ENCODE assay signal across 14 cellular contexts in the genomic region with DNA sequence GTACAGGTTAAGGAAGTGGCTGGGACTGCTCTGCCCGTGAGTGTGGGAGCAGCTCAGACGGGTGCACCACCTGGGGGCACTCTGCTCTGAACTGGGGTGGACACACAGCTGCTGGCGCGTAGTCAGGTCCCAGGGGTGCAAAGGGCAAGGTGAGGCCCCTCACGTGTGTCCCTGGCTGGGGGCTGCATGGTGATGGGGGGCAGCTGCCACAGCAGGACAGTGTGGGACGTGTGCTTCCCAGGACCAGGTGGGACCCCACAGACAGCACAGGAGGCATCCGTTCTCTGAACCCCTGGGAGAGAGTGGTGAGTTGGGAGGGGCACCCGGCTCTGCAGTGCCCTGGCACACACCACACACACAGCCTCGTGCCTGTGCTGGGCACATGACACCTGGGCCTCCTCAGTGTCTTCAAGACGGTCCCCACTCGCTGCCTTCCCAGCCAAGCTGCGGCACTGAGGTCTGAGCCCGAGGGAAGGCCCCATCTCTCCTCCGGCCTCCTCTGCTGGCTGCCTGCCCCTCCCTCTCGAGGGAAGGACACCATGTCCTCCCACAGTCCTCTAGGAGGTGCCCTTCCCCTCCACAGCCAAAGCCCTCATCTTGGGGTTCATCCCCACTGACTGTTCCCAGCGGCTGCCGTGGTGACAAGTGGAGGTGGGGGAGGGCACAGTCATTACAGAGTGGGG. TPM values are rescaled to one million over a fixed set of nuclear protein-coding genes. Genes with fewer than 3 reads are reported as not detected.
A peak's percentile ranks its signal among the peaks of the same experiment; 100 is the strongest.
DNase-seq lines count a peak whose midpoint lies in the region; ATAC-seq, FAIRE-seq and TF ChIP-seq lines count a peak whose summit lies in the region.
"Had no signal": no experiment of that assay in that cellular context is flagged by ENCODE, and none has a peak within 500 bp of the region (broad histone marks: within the 10 kb centered on the region; RNA-seq: fewer than 3 reads in every experiment).

No MANE protein-coding gene starts in this region.

- SMC1A ChIA-PET in GM12878 (lab: Charles Lee; ENCODE audit: uncharacterized antibody, unreplicated experiment) = no interaction called here

- H3K36me3 ChIP-seq in GM12878 (ENCODE audit: control insufficient read depth in 2 of 2, insufficient read depth in 2 of 2, low read length in 1 of 2) = peaks cover 0 to 6% of the 10 kb centered on the region in 2 experiments; a peak in 3 of 4 replicates
- H3K36me3 ChIP-seq: uterus had no signal

- no peak overlapping the region for H3K4me2 ChIP-seq in GM12878 (ENCODE audit: control insufficient read depth, insufficient read depth)

- H3K4me3 ChIP-seq in GM12878 = no peak overlapping the region
- H3K4me3 ChIP-seq: uterus had no signal

- TF ChIP-seq POLR2A in GM12878 (IDR thresholded peaks at IDR 0.05; ENCODE audit: low read depth, low read length) = no peak

- H3K9ac ChIP-seq in GM12878 (ENCODE audit: control insufficient read depth, insufficient read depth, low read length) = no peak overlapping the region

- 78% methylated on average over 16 of the region's 17 CpGs for WGBS in GM12878 (ENCODE audit: insufficient coverage, insufficient replicate concordance, low lambda C conversion rate, missing lambda C conversion rate)

- TF ChIP-seq EP300 in GM12878 (IDR thresholded peaks at IDR 0.05; ENCODE audit: borderline replicate concordance in 1 of 2, control insufficient read depth in 1 of 2, low read depth in 2 of 2, low read length in 2 of 2) = no peak

- POLR2A ChIA-PET in GM12878 (lab: Charles Lee) = no interaction called here

- H3K4me1 ChIP-seq in GM12878 (ENCODE audit: control insufficient read depth, insufficient read depth, low read length) = no peaks in the 10 kb centered on the region
- H3K4me1 ChIP-seq: uterus had no signal

- H3K9me3 ChIP-seq in GM12878 (replicated peaks; ENCODE audit: control insufficient read depth, insufficient read depth, low read length) = no peaks in the 10 kb centered on the region
- H3K9me3 ChIP-seq: uterus had no signal

- no peak overlapping the region for H2AFZ ChIP-seq in GM12878 (ENCODE audit: control insufficient read depth, low read depth, low read length)

- no peak for DNase-seq in GM13977 (ENCODE audit: low spot score)
- DNase-seq in activated CD4-positive, alpha-beta T cell treated with anti-CD3 and anti-CD28 coated beads for 1 hour = peak; percentile 20
- no peak for DNase-seq in GM12878 (ENCODE audit: low read depth, low spot score)
- no peak for DNase-seq in omental fat pad (ENCODE audit: low spot score)
- DNase-seq in NK-92 (lab: John Stamatoyannopoulos, UW; ENCODE audit: unreplicated experiment) = no peak
- no peak for DNase-seq in NCI-H187 treated with DMSO at 0.1 percent for 48 hours (lab: John Stamatoyannopoulos, UW)
- no peak for DNase-seq in GM19239 (ENCODE audit: insufficient read length, low spot score)
- DNase-seq: activated CD4-positive, CD25-positive, alpha-beta regulatory T cell; Calu3; HCEC 1CT; kidney; NCI-H1417; uterus had no signal

- RAD21 ChIA-PET in GM12878 (lab: Charles Lee; ENCODE audit: unreplicated experiment) = no interaction called here

- CTCF ChIA-PET in GM12878 (lab: Yijun Ruan, JAX) = no interaction called here

- H3K27ac ChIP-seq in GM12878 (ENCODE audit: control insufficient read depth, insufficient read depth) = no peak overlapping the region
- H3K27ac ChIP-seq: uterus had no signal

- H4K20me1 ChIP-seq in GM12878 (ENCODE audit: control insufficient read depth, insufficient read depth) = no peaks in the 10 kb centered on the region

- FAIRE-seq in GM12878 (lab: Jason Lieb, UNC) (no peak), GM19239 (lab: Jason Lieb, UNC) (no peak)
- FAIRE-seq: kidney had no signal

- peak; percentile 57 for ATAC-seq in GM12878
- peak; percentile 30 for ATAC-seq in omental fat pad (ENCODE audit: low FRiP score)
- ATAC-seq in GM21515 (IDR thresholded peaks at IDR 0.05; ENCODE audit: unreplicated experiment) = no peak

- in situ Hi-C loops in GM13977 (cut with MboI; ENCODE audit: low pct_unique_long_range_greater_than_20kb, low sequenced_read_pairs, unreplicated experiment) = no loop called here
- in situ Hi-C loops in GM12878 (cut with MboI) = no loop called here

- H3K27me3 ChIP-seq in GM12878 (replicated peaks in 1 of 2; ENCODE audit: control insufficient read depth in 2 of 2, insufficient read depth in 2 of 2, low read length in 1 of 2) = no peaks in the 10 kb centered on the region
- H3K27me3 ChIP-seq: uterus had no signal

- BruUV-seq in GM12878 (replicated peaks; lab: Mats Ljungman, UMichigan) = no TSS peak

- no peaks in the 10 kb centered on the region for H3K79me2 ChIP-seq in GM12878 (ENCODE audit: control insufficient read depth, insufficient read depth, low read length)

- TF ChIP-seq RAD21 in GM12878 (IDR thresholded peaks at IDR 0.05; ENCODE audit: insufficient read depth, low read depth, low read length) = peak; percentile 20; the same call in 1 of the 2 replicates

- TF ChIP-seq CTCF in GM13977 (IDR thresholded peaks at IDR 0.05; ENCODE audit: extremely low read depth, insufficient read depth, missing control alignments) = peak; percentile 12
- peak in 2 of 3 experiments; percentile 25 to 41; a peak in 2 of 6 replicates for TF ChIP-seq CTCF in GM12878 (IDR thresholded peaks at IDR 0.05 in 2 of 3, conservative IDR thresholded peaks at IDR 0.05 in 1 of 3; ENCODE audit: control insufficient read depth in 2 of 3, extremely low read depth in 1 of 3, insufficient read depth in 1 of 3, low read depth in 3 of 3, low read length in 3 of 3)
- no peak for TF ChIP-seq CTCF in omental fat pad (IDR thresholded peaks at IDR 0.05)

- intact Hi-C loops in GM12878 (cut with micrococcal nuclease; ENCODE audit: unreplicated experiment) = no loop called here

RNA-seq across cellular contexts. Expression of a gene that starts 24.7 kb away (rescaled TPM):
- 0.34 and 0.77 TPM in 2 replicates for total RNA-seq in GM12878 (2013; cell fraction: nucleolus; rRNA removed)
- 0.06 TPM in 1 of 2 replicates, not detected in the other for total RNA-seq in GM12878 (2014; rRNA removed)
- not detected in 2 replicates for total RNA-seq in GM12878 (2014; rRNA removed; fragmentation: Illumina TruSeq; extraction: Trizol)
- 0.05 TPM in 1 of 2 replicates, not detected in the other for total RNA-seq in GM12878 (2021)
- not detected for polyA plus RNA-seq in GM12878 (2011; ENCODE audit: low read depth)
- polyA plus RNA-seq in GM12878 (2011; rRNA removed) = not detected in 2 replicates
- polyA plus RNA-seq in GM12878 (2011; cell fraction: cytosol; rRNA removed) = 0.05 TPM in 1 of 2 replicates, not detected in the other
- polyA plus RNA-seq in GM12878 (2011; cell fraction: nucleus; rRNA removed) = 0.12 and 0.16 TPM in 2 replicates
- 0.11 and 0.12 TPM in 2 replicates for polyA plus RNA-seq in GM12878 (2012)
- polyA plus RNA-seq in GM12878 (2014; fragmentation: Illumina TruSeq; extraction: Trizol) = not detected in 2 replicates
- polyA plus RNA-seq in GM12878 (2014; fragmentation: Nextera tagmentation; extraction: Ambion mirVana) = not detected
- 0.08 TPM in 1 of 2 replicates, not detected in the other for polyA plus RNA-seq in GM12878 (2014; rRNA removed)
- under 1 TPM in 1 of 2 experiments, not detected in 1; 0.05 TPM for polyA plus RNA-seq in GM12878 (2016; fragmentation: Nextera tagmentation; extraction: Ambion mirVana)
- polyA minus RNA-seq in GM12878 (2011; rRNA and poly(A)+ RNA removed) = not detected in 2 replicates
- not detected in 2 replicates for polyA minus RNA-seq in GM12878 (2011; cell fraction: cytosol; rRNA and poly(A)+ RNA removed)
- polyA minus RNA-seq in GM12878 (2011; cell fraction: nucleus; rRNA and poly(A)+ RNA removed) = not detected in 2 replicates
- total RNA-seq in omental fat pad = 1 to 10 TPM in 1 of 4 donors, under 1 TPM in 3; 0.28 to 2.2 (median 0.38) TPM

RNA-seq across cellular contexts. Expression of a gene that starts 34.1 kb away (rescaled TPM):
- 6.9 and 7.3 TPM in 2 replicates for total RNA-seq in GM12878 (2013; cell fraction: nucleolus; rRNA removed)
- total RNA-seq in GM12878 (2014; rRNA removed) (0.96 and 0.98 TPM in 2 replicates), GM12878 (2014; rRNA removed; fragmentation: Illumina TruSeq; extraction: Trizol) (1.2 and 1.4 TPM in 2 replicates), GM12878 (2021) (5.6 and 5.9 TPM in 2 replicates), omental fat pad (1 to 10 TPM in 1 of 4 donors, under 1 TPM in 3; 0.75 to 1.1 (median 0.90) TPM)
- 1.0 TPM for polyA plus RNA-seq in GM12878 (2011; ENCODE audit: low read depth)
- polyA plus RNA-seq in GM12878 (2011; rRNA removed) (2.4 and 2.6 TPM in 2 replicates), GM12878 (2014; fragmentation: Illumina TruSeq; extraction: Trizol) (4.6 and 5.2 TPM in 2 replicates), GM12878 (2014; fragmentation: Nextera tagmentation; extraction: Ambion mirVana) (under 1 TPM; 0.05 to 0.08 TPM), GM12878 (2014; rRNA removed) (5.5 and 6.2 TPM in 2 replicates), GM12878 (2016; fragmentation: Nextera tagmentation; extraction: Ambion mirVana) (1 to 10 TPM; 6.3 to 6.9 TPM)
- 1.6 and 4.3 TPM in 2 replicates for polyA plus RNA-seq in GM12878 (2011; cell fraction: cytosol; rRNA removed)
- polyA plus RNA-seq in GM12878 (2011; cell fraction: nucleus; rRNA removed) = 37.2 and 59.5 TPM in 2 replicates
- 3.6 and 5.1 TPM in 2 replicates for polyA plus RNA-seq in GM12878 (2012)
- polyA minus RNA-seq in GM12878 (2011; rRNA and poly(A)+ RNA removed) = 0.95 and 1.4 TPM in 2 replicates
- 1.2 and 1.4 TPM in 2 replicates for polyA minus RNA-seq in GM12878 (2011; cell fraction: cytosol; rRNA and poly(A)+ RNA removed)
- polyA minus RNA-seq in GM12878 (2011; cell fraction: nucleus; rRNA and poly(A)+ RNA removed) = 1.8 and 7.4 TPM in 2 replicates

RNA-seq across cellular contexts. Expression of a gene that starts 46.8 kb away (rescaled TPM):
- total RNA-seq in GM12878 (2013; cell fraction: nucleolus; rRNA removed) = 144 and 157 TPM in 2 replicates
- total RNA-seq in GM12878 (2014; rRNA removed) (263 and 284 TPM in 2 replicates), GM12878 (2014; rRNA removed; fragmentation: Illumina TruSeq; extraction: Trizol) (303 and 329 TPM in 2 replicates), GM12878 (2021) (462 and 473 TPM in 2 replicates), omental fat pad (10 to 100 TPM; 57.4 to 97.2 (median 63.9) TPM)
- polyA plus RNA-seq in GM12878 (2011; ENCODE audit: low read depth) = 1,149 TPM
- polyA plus RNA-seq in GM12878 (2011; rRNA removed) (282 and 475 TPM in 2 replicates), GM12878 (2014; fragmentation: Illumina TruSeq; extraction: Trizol) (53.4 and 224 TPM in 2 replicates), GM12878 (2014; fragmentation: Nextera tagmentation; extraction: Ambion mirVana) (100 to 1,000 TPM; 232 to 449 TPM), GM12878 (2014; rRNA removed) (528 and 564 TPM in 2 replicates), GM12878 (2016; fragmentation: Nextera tagmentation; extraction: Ambion mirVana) (100 to 1,000 TPM; 566 to 586 TPM)
- polyA plus RNA-seq in GM12878 (2011; cell fraction: cytosol; rRNA removed) = 834 and 1,057 TPM in 2 replicates
- 373 and 417 TPM in 2 replicates for polyA plus RNA-seq in GM12878 (2011; cell fraction: nucleus; rRNA removed)
- 244 and 350 TPM in 2 replicates for polyA plus RNA-seq in GM12878 (2012)
- 117 and 160 TPM in 2 replicates for polyA minus RNA-seq in GM12878 (2011; rRNA and poly(A)+ RNA removed)
- 69.2 and 95.4 TPM in 2 replicates for polyA minus RNA-seq in GM12878 (2011; cell fraction: cytosol; rRNA and poly(A)+ RNA removed)
- polyA minus RNA-seq in GM12878 (2011; cell fraction: nucleus; rRNA and poly(A)+ RNA removed) = 44.1 and 69.0 TPM in 2 replicates

RNA-seq across cellular contexts. Expression of a gene that starts 47.5 kb away (rescaled TPM):
- 10.2 and 12.0 TPM in 2 replicates for total RNA-seq in GM12878 (2013; cell fraction: nucleolus; rRNA removed)
- 0.82 and 1.6 TPM in 2 replicates for total RNA-seq in GM12878 (2014; rRNA removed)
- total RNA-seq in GM12878 (2014; rRNA removed; fragmentation: Illumina TruSeq; extraction: Trizol) = 0.49 and 0.55 TPM in 2 replicates
- 2.3 and 2.9 TPM in 2 replicates for total RNA-seq in GM12878 (2021)
- polyA plus RNA-seq in GM12878 (2011; ENCODE audit: low read depth) = 0.58 TPM
- 0.76 and 1.5 TPM in 2 replicates for polyA plus RNA-seq in GM12878 (2011; rRNA removed)
- polyA plus RNA-seq in GM12878 (2011; cell fraction: cytosol; rRNA removed) = 3.1 and 4.8 TPM in 2 replicates
- 12.7 and 13.5 TPM in 2 replicates for polyA plus RNA-seq in GM12878 (2011; cell fraction: nucleus; rRNA removed)
- 1.7 and 2.8 TPM in 2 replicates for polyA plus RNA-seq in GM12878 (2012)
- 0.06 TPM in 1 of 2 replicates, not detected in the other for polyA plus RNA-seq in GM12878 (2014; fragmentation: Illumina TruSeq; extraction: Trizol)
- not detected for polyA plus RNA-seq in GM12878 (2014; fragmentation: Nextera tagmentation; extraction: Ambion mirVana)
- 3.6 and 3.7 TPM in 2 replicates for polyA plus RNA-seq in GM12878 (2014; rRNA removed)
- under 1 TPM; 0.38 to 0.47 TPM for polyA plus RNA-seq in GM12878 (2016; fragmentation: Nextera tagmentation; extraction: Ambion mirVana)
- polyA minus RNA-seq in GM12878 (2011; rRNA and poly(A)+ RNA removed) = 1.7 and 5.9 TPM in 2 replicates
- polyA minus RNA-seq in GM12878 (2011; cell fraction: cytosol; rRNA and poly(A)+ RNA removed) = 2.1 and 3.7 TPM in 2 replicates
- polyA minus RNA-seq in GM12878 (2011; cell fraction: nucleus; rRNA and poly(A)+ RNA removed) = 13.4 and 18.7 TPM in 2 replicates
- total RNA-seq in omental fat pad = 1 to 10 TPM in 2 of 4 donors, under 1 TPM in 1, not detected in 1; 0.75 to 3.6 (median 1.3) TPM

RNA-seq across cellular contexts. Expression of a gene that starts 55.7 kb away (rescaled TPM):
- 65.0 and 68.4 TPM in 2 replicates for total RNA-seq in GM12878 (2013; cell fraction: nucleolus; rRNA removed)
- total RNA-seq in GM12878 (2014; rRNA removed) (7.1 and 10.1 TPM in 2 replicates), GM12878 (2014; rRNA removed; fragmentation: Illumina TruSeq; extraction: Trizol) (3.9 and 4.4 TPM in 2 replicates), GM12878 (2021) (7.7 and 9.6 TPM in 2 replicates), omental fat pad (10 to 100 TPM in 1 of 4 donors, 1 to 10 TPM in 3; 2.2 to 10.1 (median 3.5) TPM)
- polyA plus RNA-seq in GM12878 (2011; ENCODE audit: low read depth) = 1.6 TPM
- polyA plus RNA-seq in GM12878 (2011; rRNA removed) (12.6 and 15.8 TPM in 2 replicates), GM12878 (2014; fragmentation: Illumina TruSeq; extraction: Trizol) (1.5 and 3.5 TPM in 2 replicates), GM12878 (2014; fragmentation: Nextera tagmentation; extraction: Ambion mirVana) (under 1 TPM; 0.18 to 0.75 TPM), GM12878 (2014; rRNA removed) (17.3 and 18.8 TPM in 2 replicates), GM12878 (2016; fragmentation: Nextera tagmentation; extraction: Ambion mirVana) (1 to 10 TPM; 2.7 to 4.1 TPM)
- polyA plus RNA-seq in GM12878 (2011; cell fraction: cytosol; rRNA removed) = 21.2 and 27.3 TPM in 2 replicates
- 40.2 and 55.3 TPM in 2 replicates for polyA plus RNA-seq in GM12878 (2011; cell fraction: nucleus; rRNA removed)
- polyA plus RNA-seq in GM12878 (2012) = 6.5 and 8.8 TPM in 2 replicates
- 12.6 and 18.7 TPM in 2 replicates for polyA minus RNA-seq in GM12878 (2011; rRNA and poly(A)+ RNA removed)
- 3.2 and 7.9 TPM in 2 replicates for polyA minus RNA-seq in GM12878 (2011; cell fraction: cytosol; rRNA and poly(A)+ RNA removed)
- polyA minus RNA-seq in GM12878 (2011; cell fraction: nucleus; rRNA and poly(A)+ RNA removed) = 11.8 and 20.4 TPM in 2 replicates

Comparison
In these comparisons a context has a peak if more than half of its experiments do, and no peak if none do; other contexts are left out.
1. CTCF ChIP-seq: peak in GM13977 (single experiment) and GM12878 (2 of 3); none in omental fat pad (0 of 3).